11 cellular contexts compared by ENCODE assay signal in the genomic region with DNA sequence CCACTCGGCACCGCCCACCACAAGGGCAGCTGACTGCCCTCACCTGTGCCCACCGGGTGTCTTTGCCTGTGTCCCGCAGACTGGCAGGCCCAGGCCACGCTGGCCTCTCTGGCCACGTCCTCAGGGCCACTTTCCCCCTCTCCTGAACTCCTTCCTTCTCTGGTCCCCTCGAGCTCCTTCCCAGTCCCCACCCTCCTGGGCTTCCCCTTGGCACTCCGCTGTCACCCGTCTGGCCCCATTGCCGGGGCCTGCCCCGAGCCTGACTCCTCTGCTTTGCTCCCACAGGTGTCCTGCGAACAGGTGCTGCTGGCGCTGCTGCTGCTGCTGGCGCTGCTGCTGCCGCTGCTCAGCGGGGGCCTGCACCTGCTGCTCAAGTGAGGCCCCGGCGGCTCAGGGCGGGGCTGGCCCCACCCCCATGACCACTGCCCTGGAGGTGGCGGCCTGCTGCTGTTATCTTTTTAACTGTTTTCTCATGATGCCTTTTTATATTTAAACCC. TPM values are rescaled to one million over a fixed set of nuclear protein-coding genes. Genes with fewer than 3 reads are reported as not detected.
DNase-seq lines count a peak whose midpoint lies in the region; ATAC-seq lines count a peak whose summit lies in the region.
"Had no signal": no experiment of that assay in that cellular context is flagged by ENCODE, and none has a peak within 500 bp of the region (broad histone marks: within the 10 kb centered on the region; RNA-seq: fewer than 3 reads in every experiment).

No MANE protein-coding gene starts in this region.

- H3K27ac Mint-ChIP-seq in stimulated activated naive CD8-positive, alpha-beta T cell treated with anti-CD3 and anti-CD28 coated beads, Interleukin-15, amount 100 ng/mL, for 72 hours, result peak overlapping the region in 1 of 2 donors; percentile 53

- H3K9me3 ChIP-seq in SJCRH30 (replicated peaks), result no peaks in the 10 kb centered on the region
- H3K9me3 ChIP-seq: left ventricle myocardium inferior had no signal

- H3K4me3 ChIP-seq in SJCRH30, result no peak overlapping the region
- H3K4me3 ChIP-seq: left ventricle myocardium inferior, smooth muscle cell had no signal

- H3K27me3 ChIP-seq in SJCRH30, result no peaks in the 10 kb centered on the region

- no peak overlapping the region for H3K4me3 Mint-ChIP-seq in stimulated activated naive CD8-positive, alpha-beta T cell treated with anti-CD3 and anti-CD28 coated beads, Interleukin-15, amount 100 ng/mL, for 72 hours

- H3K4me1 ChIP-seq in SJCRH30, result peaks cover 20% of the 10 kb centered on the region

- peak; percentile 27 for ATAC-seq in stimulated activated naive CD8-positive, alpha-beta T cell treated with anti-CD3 and anti-CD28 coated beads, Interleukin-15, amount 100 ng/mL, for 72 hours
- no peak for ATAC-seq in stimulated activated naive CD8-positive, alpha-beta T cell treated with anti-CD3 and anti-CD28 coated beads, Interleukin-15, Interleukin-2, amounts not matched to agents 100 U/mL and 50 U/mL, for 24 hours

- peaks cover 31% of the 10 kb centered on the region for H3K4me1 Mint-ChIP-seq in stimulated activated naive CD8-positive, alpha-beta T cell treated with anti-CD3 and anti-CD28 coated beads, Interleukin-15, amount 100 ng/mL, for 72 hours

- H3K27me3 Mint-ChIP-seq in stimulated activated naive CD8-positive, alpha-beta T cell treated with anti-CD3 and anti-CD28 coated beads, Interleukin-15, amount 100 ng/mL, for 72 hours, result no peaks in the 10 kb centered on the region

- no peak for DNase-seq in stimulated activated naive CD8-positive, alpha-beta T cell treated with anti-CD3 and anti-CD28 coated beads, Interleukin-15, amount 100 ng/mL, for 72 hours
- DNase-seq in stimulated activated naive CD8-positive, alpha-beta T cell treated with anti-CD3 and anti-CD28 coated beads, Interleukin-15, Interleukin-2, amounts not matched to agents 100 U/mL and 50 U/mL, for 24 hours, result no peak
- DNase-seq in SJCRH30 (peak; percentile 63 to 65), NCI-H1048 (lab: John Stamatoyannopoulos, UW) (no peak), NCI-H1092 treated with DMSO at 0.1 percent for 48 hours (lab: John Stamatoyannopoulos, UW) (no peak)
- no peak for DNase-seq in stimulated activated CD4-positive, alpha-beta T cell treated with anti-CD3 and anti-CD28 coated beads, Interleukin-15, amount 100 ng/mL, for 24 hours
- DNase-seq: activated naive CD4-positive, alpha-beta T cell treated with anti-CD3 and anti-CD28 coated beads, Interleukin-2, amount 50 U/mL, for 16 hours; Karpas-422; left ventricle myocardium inferior had no signal

- no peaks in the 10 kb centered on the region for H3K9me3 Mint-ChIP-seq in stimulated activated naive CD8-positive, alpha-beta T cell treated with anti-CD3 and anti-CD28 coated beads, Interleukin-15, amount 100 ng/mL, for 72 hours

- H3K27ac ChIP-seq in SJCRH30, result no peak overlapping the region
- H3K27ac ChIP-seq: left ventricle myocardium inferior had no signal

- H3K36me3 ChIP-seq in SJCRH30, result no peaks in the 10 kb centered on the region

RNA-seq across cellular contexts. Expression of a gene that starts 14.2 kb away (rescaled TPM):
- 19.7 and 20.8 TPM in 2 replicates for total RNA-seq in SJCRH30 (2014; rRNA removed; shearing (Covaris generic))

RNA-seq across cellular contexts. Expression of a gene that starts 18.4 kb away (rescaled TPM):
- total RNA-seq in SJCRH30 (2014; rRNA removed; shearing (Covaris generic)), result 0.14 TPM in 1 of 2 replicates, not detected in the other
- total RNA-seq: temporal lobe had no signal

RNA-seq across cellular contexts. Expression of a gene that starts 22.4 kb away (rescaled TPM):
- total RNA-seq in SJCRH30 (2014; rRNA removed; shearing (Covaris generic)), result 0.89 and 1.9 TPM in 2 replicates

RNA-seq across cellular contexts. Expression of a gene that starts 39.8 kb away (rescaled TPM):
- total RNA-seq in SJCRH30 (2014; rRNA removed; shearing (Covaris generic)), result 2.8 and 2.9 TPM in 2 replicates

RNA-seq across cellular contexts. Expression of a gene that starts 58.0 kb away (rescaled TPM):
- 70.3 and 76.6 TPM in 2 replicates for total RNA-seq in SJCRH30 (2014; rRNA removed; shearing (Covaris generic))

Comparison
In these comparisons a context has a peak if more than half of its experiments do, and no peak if none do; other contexts are left out.
1. DNase-seq: peak in SJCRH30 (2 of 2); none in stimulated activated naive CD8-positive, alpha-beta T cell treated with anti-CD3 and anti-CD28 coated beads, Interleukin-15, amount 100 ng/mL, for 72 hours (0 of 2), stimulated activated naive CD8-positive, alpha-beta T cell treated with anti-CD3 and anti-CD28 coated beads, Interleukin-15, Interleukin-2, amounts not matched to agents 100 U/mL and 50 U/mL, for 24 hours (single experiment), stimulated activated CD4-positive, alpha-beta T cell treated with anti-CD3 and anti-CD28 coated beads, Interleukin-15, amount 100 ng/mL, for 24 hours (single experiment), NCI-H1048 (single experiment) and NCI-H1092 treated with DMSO at 0.1 percent for 48 hours (single experiment).